20 cellular contexts compared by ENCODE assay signal in genomic region chr13:110271313-110271712, GRCh38. TPM values are rescaled to one million over a fixed set of nuclear protein-coding genes. Genes with fewer than 3 reads are reported as not detected.
DNase-seq lines count a peak whose midpoint lies in the region; ATAC-seq and TF ChIP-seq lines count a peak whose summit lies in the region.
"Had no signal": no experiment of that assay in that cellular context is flagged by ENCODE, and none has a peak within 500 bp of the region (broad histone marks: within the 10 kb centered on the region; RNA-seq: fewer than 3 reads in every experiment).

No MANE protein-coding gene starts in this region.

- no peak overlapping the region for H3K4me3 ChIP-seq in esophagus muscularis mucosa
- no peak overlapping the region for H3K4me3 ChIP-seq in trophoblast cell (ENCODE audit: low read depth, low read length)
- H3K4me3 ChIP-seq in tibial artery, result no peak overlapping the region

- no peak overlapping the region for H4K8ac ChIP-seq in trophoblast cell (ENCODE audit: low read depth, low read length)

- no peak overlapping the region for H3K4me2 ChIP-seq in trophoblast cell (ENCODE audit: low read length)

- H3K27ac Mint-ChIP-seq in activated naive CD4-positive, alpha-beta T cell treated with anti-CD3 and anti-CD28 coated beads, Interleukin-2, amount 10 ng/mL, durations not matched to agents 7 days and 5 days, result peak overlapping the region; percentile 8
- H3K27ac Mint-ChIP-seq: CD14-positive monocyte had no signal

- no peaks in the 10 kb centered on the region for H3K36me3 Mint-ChIP-seq in activated naive CD4-positive, alpha-beta T cell treated with anti-CD3 and anti-CD28 coated beads, Interleukin-2, amount 10 ng/mL, durations not matched to agents 7 days and 5 days
- H3K36me3 Mint-ChIP-seq: CD14-positive monocyte had no signal

- H2AFZ ChIP-seq in trophoblast cell (ENCODE audit: insufficient read depth, low read length, poor library complexity), result no peak overlapping the region

- H3K79me1 ChIP-seq in trophoblast cell (ENCODE audit: low read length), result no peaks in the 10 kb centered on the region

- no peak overlapping the region for H3K4me3 Mint-ChIP-seq in activated naive CD4-positive, alpha-beta T cell treated with anti-CD3 and anti-CD28 coated beads, Interleukin-2, amount 10 ng/mL, durations not matched to agents 7 days and 5 days

- H3K79me2 ChIP-seq in trophoblast cell (ENCODE audit: control insufficient read depth, insufficient read depth, low read length, poor library complexity), result no peaks in the 10 kb centered on the region

- no peaks in the 10 kb centered on the region for H3K9me3 ChIP-seq in esophagus muscularis mucosa
- H3K9me3 ChIP-seq in trophoblast cell (ENCODE audit: insufficient read depth, low read depth, low read length), result peaks cover 2% of the 10 kb centered on the region
- H3K9me3 ChIP-seq in tibial artery, result no peaks in the 10 kb centered on the region

- no peak overlapping the region for H2AK5ac ChIP-seq in trophoblast cell (ENCODE audit: low read length)

- no peak overlapping the region for H3K18ac ChIP-seq in trophoblast cell (ENCODE audit: low read length)

- H2BK12ac ChIP-seq in trophoblast cell (ENCODE audit: low read length), result no peak overlapping the region

- H4K91ac ChIP-seq in trophoblast cell (ENCODE audit: low read depth, low read length), result no peak overlapping the region

- H2BK5ac ChIP-seq in trophoblast cell (ENCODE audit: low read depth, low read length, poor library complexity), result no peak overlapping the region

- peaks cover 59 to 99% (median 84%) of the 10 kb centered on the region in 4 donors for H3K4me1 ChIP-seq in esophagus muscularis mucosa
- H3K4me1 ChIP-seq in trophoblast cell (ENCODE audit: control insufficient read depth in 1 of 2, insufficient read depth in 2 of 2, low read length in 2 of 2), result peaks cover 2 to 6% of the 10 kb centered on the region in 2 experiments
- H3K4me1 ChIP-seq in tibial artery, result peaks cover 5 to 100% (median 61%) of the 10 kb centered on the region in 4 donors

- H3K27ac ChIP-seq in esophagus muscularis mucosa (replicated peaks in 1 of 4) (peak overlapping the region in 3 of 4 donors; percentile 20 to 40 (median 34)), trophoblast cell (ENCODE audit: low read depth, low read length) (no peak overlapping the region), tibial artery (peak overlapping the region; percentile 17 to 79)

- ATAC-seq in GM21526 (IDR thresholded peaks at IDR 0.05; ENCODE audit: low FRiP score, unreplicated experiment) (no peak), GM18858 (IDR thresholded peaks at IDR 0.05; ENCODE audit: unreplicated experiment) (no peak), GM18873 (IDR thresholded peaks at IDR 0.05; ENCODE audit: low FRiP score, unreplicated experiment) (no peak)
- ATAC-seq: HepG2 had no signal

- H3K9me3 Mint-ChIP-seq in activated naive CD4-positive, alpha-beta T cell treated with anti-CD3 and anti-CD28 coated beads, Interleukin-2, amount 10 ng/mL, durations not matched to agents 7 days and 5 days, result no peaks in the 10 kb centered on the region
- H3K9me3 Mint-ChIP-seq: CD14-positive monocyte had no signal

- intact Hi-C loops in esophagus muscularis mucosa (cut with DNase I) (no loop called here), tibial artery (cut with DNase I; ENCODE audit: low total_unique reads) (no loop called here)

- no peak for TF ChIP-seq POLR2A in esophagus muscularis mucosa (IDR thresholded peaks at IDR 0.05; ENCODE audit: low read depth)

- CTCF ChIA-PET in activated naive CD4-positive, alpha-beta T cell treated with anti-CD3 and anti-CD28 coated beads, Interleukin-2, amount 10 ng/mL, durations not matched to agents 7 days and 5 days (lab: Charles Lee), result no interaction called here

- H3K4me1 Mint-ChIP-seq in activated naive CD4-positive, alpha-beta T cell treated with anti-CD3 and anti-CD28 coated beads, Interleukin-2, amount 10 ng/mL, durations not matched to agents 7 days and 5 days, result no peaks in the 10 kb centered on the region
- H3K4me1 Mint-ChIP-seq: CD14-positive monocyte had no signal

- H3K4ac ChIP-seq in trophoblast cell (ENCODE audit: low read depth, low read length), result peak overlapping the region; percentile 6

- H3K27me3 ChIP-seq in esophagus muscularis mucosa (no peaks in the 10 kb centered on the region), trophoblast cell (ENCODE audit: insufficient read depth, low read length) (no peaks in the 10 kb centered on the region), tibial artery (no peaks in the 10 kb centered on the region)

- no peak overlapping the region for H3K23ac ChIP-seq in trophoblast cell (ENCODE audit: low read length)

- H3K36me3 ChIP-seq in esophagus muscularis mucosa, result peaks cover 0 to 10% (median 4%) of the 10 kb centered on the region in 4 donors
- H3K36me3 ChIP-seq in trophoblast cell (ENCODE audit: control insufficient read depth in 1 of 2, insufficient read depth in 2 of 2, low read length in 2 of 2), result peaks cover 10 to 31% of the 10 kb centered on the region in 2 experiments
- H3K36me3 ChIP-seq in tibial artery, result peaks cover 0 to 7% (median 6%) of the 10 kb centered on the region in 3 donors

- no peak for DNase-seq in activated naive CD4-positive, alpha-beta T cell treated with anti-CD3 and anti-CD28 coated beads, Interleukin-2, amount 10 ng/mL, durations not matched to agents 7 days and 5 days
- DNase-seq in activated naive CD4-positive, alpha-beta T cell treated with anti-CD3 and anti-CD28 coated beads, Interleukin-2, amount 50 U/mL, for 16 hours, result no peak
- DNase-seq in esophagus muscularis mucosa (ENCODE audit: extremely low spot score), result peak; percentile 77
- no peak for DNase-seq in trophoblast cell
- DNase-seq in tibial artery, result no peak
- DNase-seq: 8988T, DMS79 treated with DMSO at 0.1 percent for 48 hours, H7, KBM-7, MV-4-11, NCI-H1694 treated with DMSO at 0.1 percent for 48 hours, NCI-H2107, NCI-H510A, NCI-H774, OCI-M1 had no signal

- no peak overlapping the region for H2BK120ac ChIP-seq in trophoblast cell (ENCODE audit: insufficient read depth, low read length, poor library complexity)

- TF ChIP-seq EP300 in esophagus muscularis mucosa (IDR thresholded peaks at IDR 0.05), result no peak

- TF ChIP-seq CTCF in esophagus muscularis mucosa (IDR thresholded peaks at IDR 0.05) (no peak), tibial artery (IDR thresholded peaks at IDR 0.05) (no peak)

- no peak overlapping the region for H3K14ac ChIP-seq in trophoblast cell (ENCODE audit: low read length)

- H3K27me3 Mint-ChIP-seq in activated naive CD4-positive, alpha-beta T cell treated with anti-CD3 and anti-CD28 coated beads, Interleukin-2, amount 10 ng/mL, durations not matched to agents 7 days and 5 days, result peaks cover 13% of the 10 kb centered on the region

- H4K12ac ChIP-seq in trophoblast cell (ENCODE audit: low read depth, low read length), result no peak overlapping the region

- H3K9ac ChIP-seq in trophoblast cell (ENCODE audit: low read length), result no peak overlapping the region

- WGBS in esophagus muscularis mucosa, result 75% methylated on average over 4 of the region's 5 CpGs
- WGBS in trophoblast cell (ENCODE audit: extremely low coverage, insufficient coverage, insufficient read length), result no CpG with 5 or more reads among the region's 5 CpGs

RNA-seq across cellular contexts. Expression of gene COL4A1, which starts 35.6 kb away (rescaled TPM):
- total RNA-seq in esophagus muscularis mucosa, result 100 to 1,000 TPM; 328 to 578 (median 405) TPM
- polyA plus RNA-seq in trophoblast cell (2013), result 445 and 497 TPM in 2 replicates
- total RNA-seq: HepG2 had no signal
- polyA plus RNA-seq: HepG2 had no signal

RNA-seq across cellular contexts. Expression of gene COL4A2, which starts 35.8 kb away (rescaled TPM):
- 100 to 1,000 TPM; 419 to 931 (median 555) TPM for total RNA-seq in esophagus muscularis mucosa
- 769 and 825 TPM in 2 replicates for polyA plus RNA-seq in trophoblast cell (2013)
- polyA plus RNA-seq: CD14-positive monocyte had no signal
